ENCODE assay signal across 20 cellular contexts in genomic region chr4:156792462-156793085, GRCh38.
A peak's percentile ranks its signal among the peaks of the same experiment; 100 is the strongest.
DNase-seq lines count a peak whose midpoint lies in the region; TF ChIP-seq lines count a peak whose summit lies in the region.
"Had no signal": no experiment of that assay in that cellular context is flagged by ENCODE, and none has a peak within 500 bp of the region (broad histone marks: within the 10 kb centered on the region; RNA-seq: fewer than 3 reads in every experiment).

No MANE protein-coding gene starts in this region.

- no peaks in the 10 kb centered on the region for H3K27me3 Mint-ChIP-seq in activated T-cell treated with anti-CD3 and anti-CD28 coated beads, Interleukin-2, amount 50 U/mL, for 24 hours
- no peaks in the 10 kb centered on the region for H3K27me3 Mint-ChIP-seq in mesothelial cell of epicardium (ENCODE audit: low read depth)
- H3K27me3 Mint-ChIP-seq: CD4-positive, alpha-beta T cell; IgD-negative memory B cell had no signal

- WGBS in smooth muscle cell (ENCODE audit: low lambda C conversion rate) = 53% methylated on average over 2 of the region's 2 CpGs

- H3F3A ChIP-seq in smooth muscle cell (ENCODE audit: low read depth) = no peaks in the 10 kb centered on the region

- peaks cover 65% of the 10 kb centered on the region for H4K20me1 ChIP-seq in smooth muscle cell (ENCODE audit: low read depth)
- H4K20me1 ChIP-seq: BLaER1 had no signal

- H3K79me2 ChIP-seq in smooth muscle cell (ENCODE audit: low read depth) = no peaks in the 10 kb centered on the region

- H3K4me2 ChIP-seq in smooth muscle cell = peak overlapping the region; percentile 35
- H3K4me2 ChIP-seq: BLaER1, GM23338 had no signal

- H2AFZ ChIP-seq in smooth muscle cell (ENCODE audit: low read depth) = no peak overlapping the region
- H2AFZ ChIP-seq: GM23338 had no signal

- no peak for TF ChIP-seq CTCF in smooth muscle cell (IDR thresholded peaks at IDR 0.05; ENCODE audit: borderline replicate concordance, insufficient read depth, poor library complexity, severe bottlenecking)
- TF ChIP-seq CTCF in mesothelial cell of epicardium (IDR thresholded peaks at IDR 0.05; ENCODE audit: unreplicated experiment) = no peak

- peak; percentile 25 for DNase-seq in HT1080 (ENCODE audit: low read depth)
- DNase-seq in SW480 (ENCODE audit: low spot score) = peak; percentile 32
- no peak for DNase-seq in epithelial cell of prostate (ENCODE audit: low read depth, low spot score)
- DNase-seq in smooth muscle cell (lab: John Stamatoyannopoulos, UW; ENCODE audit: unreplicated experiment) = no peak
- DNase-seq in SKM-1 (lab: John Stamatoyannopoulos, UW; ENCODE audit: unreplicated experiment) = no peak
- DNase-seq in activated T-cell treated with anti-CD3 and anti-CD28 coated beads, Interleukin-2, amount 50 U/mL, for 24 hours = no peak
- DNase-seq in mesothelial cell of epicardium (ENCODE audit: low spot score in 2 of 2, unreplicated experiment in 2 of 2) = no peak
- DNase-seq: CD4-positive, alpha-beta T cell; COR-L47; DMS79 treated with DMSO at 0.1 percent for 48 hours; NCI-H1694; NCI-H2081; NCI-H2171; NCI-H524 treated with DMSO at 0.1 percent for 48 hours; NCI-H82; Right ventricle myocardium superior had no signal

- no peaks in the 10 kb centered on the region for H3K36me3 ChIP-seq in smooth muscle cell (ENCODE audit: low read depth)
- H3K36me3 ChIP-seq: BLaER1, HAP-1 had no signal

- no peak overlapping the region for H3K9ac ChIP-seq in smooth muscle cell (ENCODE audit: low read depth)
- H3K9ac ChIP-seq: BLaER1 had no signal

- no peaks in the 10 kb centered on the region for H3K27me3 ChIP-seq in smooth muscle cell (ENCODE audit: low read depth)
- H3K27me3 ChIP-seq: BLaER1 had no signal

- no peaks in the 10 kb centered on the region for H3K9me3 Mint-ChIP-seq in activated T-cell treated with anti-CD3 and anti-CD28 coated beads, Interleukin-2, amount 50 U/mL, for 24 hours
- no peaks in the 10 kb centered on the region for H3K9me3 Mint-ChIP-seq in mesothelial cell of epicardium
- H3K9me3 Mint-ChIP-seq: GM23338 had no signal

- H3K27ac Mint-ChIP-seq in activated T-cell treated with anti-CD3 and anti-CD28 coated beads, Interleukin-2, amount 50 U/mL, for 24 hours = no peak overlapping the region
- no peak overlapping the region for H3K27ac Mint-ChIP-seq in mesothelial cell of epicardium
- H3K27ac Mint-ChIP-seq: CD4-positive, alpha-beta T cell; GM23338; IgD-negative memory B cell had no signal

- H3K4me3 Mint-ChIP-seq in activated T-cell treated with anti-CD3 and anti-CD28 coated beads, Interleukin-2, amount 50 U/mL, for 24 hours = no peak overlapping the region
- no peak overlapping the region for H3K4me3 Mint-ChIP-seq in mesothelial cell of epicardium
- H3K4me3 Mint-ChIP-seq: CD4-positive, alpha-beta T cell; GM23338; IgD-negative memory B cell had no signal

- H3K36me3 Mint-ChIP-seq in activated T-cell treated with anti-CD3 and anti-CD28 coated beads, Interleukin-2, amount 50 U/mL, for 24 hours (ENCODE audit: low read depth) = no peaks in the 10 kb centered on the region
- peaks cover 2% of the 10 kb centered on the region for H3K36me3 Mint-ChIP-seq in mesothelial cell of epicardium
- H3K36me3 Mint-ChIP-seq: IgD-negative memory B cell had no signal

- H3K27ac ChIP-seq in epithelial cell of prostate (peak overlapping the region; percentile 36), smooth muscle cell (ENCODE audit: low read depth) (no peak overlapping the region)
- H3K27ac ChIP-seq: BLaER1 had no signal

- H3K9me3 ChIP-seq in smooth muscle cell (replicated peaks; ENCODE audit: low read depth) = no peaks in the 10 kb centered on the region
- H3K9me3 ChIP-seq: BLaER1, HAP-1 had no signal

- H3K4me3 ChIP-seq in smooth muscle cell = no peak overlapping the region
- H3K4me3 ChIP-seq: BLaER1, GM23338, HAP-1 had no signal

- peaks cover 9% of the 10 kb centered on the region for H3K4me1 ChIP-seq in smooth muscle cell (ENCODE audit: low read depth)
- H3K4me1 ChIP-seq: BLaER1 had no signal

- H3K4me1 Mint-ChIP-seq in activated T-cell treated with anti-CD3 and anti-CD28 coated beads, Interleukin-2, amount 50 U/mL, for 24 hours (ENCODE audit: low read depth) = no peaks in the 10 kb centered on the region
- peaks cover 43% of the 10 kb centered on the region for H3K4me1 Mint-ChIP-seq in mesothelial cell of epicardium
- H3K4me1 Mint-ChIP-seq: IgD-negative memory B cell had no signal

Comparison
In these comparisons a context has a peak if more than half of its experiments do, and no peak if none do; other contexts are left out.
1. DNase-seq: peak in HT1080 (single experiment) and SW480 (single experiment); none in epithelial cell of prostate (single experiment), smooth muscle cell (single experiment), SKM-1 (single experiment), activated T-cell treated with anti-CD3 and anti-CD28 coated beads, Interleukin-2, amount 50 U/mL, for 24 hours (single experiment) and mesothelial cell of epicardium (0 of 2).